In genomic region chr1:150515328-150516049, GRCh38 we compare ENCODE assay signal across 1 cellular context.
A peak's percentile ranks its signal among the peaks of the same experiment; 100 is the strongest.
TF ChIP-seq lines count a peak whose summit lies in the region.

Gene FALEC (plus strand): TSS chr1:150515752.

TF ChIP-seq in K562, 482 proteins besides CTCF, POLR2A, EP300 and RAD21 (continued from another document and continues in another):
- no peak for TF ChIP-seq CEBPZ (IDR thresholded peaks at IDR 0.05; ENCODE audit: borderline replicate concordance, low read depth, low read length)
- no peak for TF ChIP-seq SETDB1 (IDR thresholded peaks at IDR 0.05; ENCODE audit: low read length)
- no peak for TF ChIP-seq SMARCC2 (IDR thresholded peaks at IDR 0.05; ENCODE audit: low read depth)
- no peak for TF ChIP-seq HBP1 (CRISPR knock-in tag; IDR thresholded peaks at IDR 0.05)
- TF ChIP-seq ZNF280B (CRISPR knock-in tag; IDR thresholded peaks at IDR 0.05), result no peak
- TF ChIP-seq SREBF1 (IDR thresholded peaks at IDR 0.05; ENCODE audit: borderline replicate concordance, low read depth, low read length), result no peak
- peak; percentile 35 to 71 for TF ChIP-seq E2F6 (IDR thresholded peaks at IDR 0.05; ENCODE audit: borderline replicate concordance in 1 of 2, extremely low read depth in 1 of 2, insufficient read depth in 1 of 2, insufficient read length in 1 of 2, low read depth in 1 of 2, low read length in 1 of 2, poor library complexity in 1 of 2, severe bottlenecking in 1 of 2)
- TF ChIP-seq SRSF9 (IDR thresholded peaks at IDR 0.05; ENCODE audit: borderline replicate concordance, low read depth, low read length), result no peak
- no peak for TF ChIP-seq ZNF3 (CRISPR knock-in tag; IDR thresholded peaks at IDR 0.05)
- TF ChIP-seq NFYB (IDR thresholded peaks at IDR 0.05; ENCODE audit: extremely low read depth, insufficient read length), result peak; percentile 91
- no peak for TF ChIP-seq ZBED1 (IDR thresholded peaks at IDR 0.05)
- TF ChIP-seq TFAM (CRISPR knock-in tag; conservative IDR thresholded peaks at IDR 0.05), result no peak
- no peak for TF ChIP-seq ZNF41 (CRISPR knock-in tag; conservative IDR thresholded peaks at IDR 0.05)
- no peak for TF ChIP-seq LARP7 (IDR thresholded peaks at IDR 0.05)
- TF ChIP-seq ATF4 (CRISPR knock-in tag; IDR thresholded peaks at IDR 0.05), result peak; percentile 14; the same call in 1 of the 2 replicates
- TF ChIP-seq NR4A1 (CRISPR knock-in tag; IDR thresholded peaks at IDR 0.05), result no peak
- no peak for TF ChIP-seq NR4A1 (tag; IDR thresholded peaks at IDR 0.05)
- TF ChIP-seq MECOM (CRISPR knock-in tag; IDR thresholded peaks at IDR 0.05), result 0 out of 2 replicates have a peak, but pooled peaks have one; percentile 11
- no peak for TF ChIP-seq CCAR2 (IDR thresholded peaks at IDR 0.05; ENCODE audit: low read depth, low read length)
- no peak for TF ChIP-seq ZNF134 (CRISPR knock-in tag; conservative IDR thresholded peaks at IDR 0.05)
- no peak for TF ChIP-seq CLOCK (CRISPR knock-in tag; IDR thresholded peaks at IDR 0.05; ENCODE audit: borderline replicate concordance)
- TF ChIP-seq ZNF274 (IDR thresholded peaks at IDR 0.05; ENCODE audit: borderline replicate concordance, low read depth, low read length), result no peak
- no peak for TF ChIP-seq REST (CRISPR knock-in tag; IDR thresholded peaks at IDR 0.05; ENCODE audit: low read depth)
- no peak for TF ChIP-seq FOXO4 (CRISPR knock-in tag; IDR thresholded peaks at IDR 0.05)
- TF ChIP-seq KHSRP (IDR thresholded peaks at IDR 0.05), result no peak
- no peak for TF ChIP-seq HMBOX1 (IDR thresholded peaks at IDR 0.05)
- peak in 1 of 2 experiments; percentile 53; a peak in 1 of 4 replicates for TF ChIP-seq SRF (CRISPR knock-in tag; IDR thresholded peaks at IDR 0.05)
- TF ChIP-seq CUX1 (CRISPR knock-in tag; IDR thresholded peaks at IDR 0.05), result no peak
- no peak for TF ChIP-seq HOXB6 (CRISPR knock-in tag; IDR thresholded peaks at IDR 0.05; ENCODE audit: borderline replicate concordance)
- TF ChIP-seq FOXA1 (IDR thresholded peaks at IDR 0.05; ENCODE audit: borderline replicate concordance), result no peak
- no peak for TF ChIP-seq ZNF766 (CRISPR knock-in tag; conservative IDR thresholded peaks at IDR 0.05)
- TF ChIP-seq ZNF165 (CRISPR knock-in tag; IDR thresholded peaks at IDR 0.05; ENCODE audit: borderline replicate concordance), result no peak
- no peak for TF ChIP-seq FOXM1 (IDR thresholded peaks at IDR 0.05; ENCODE audit: low read depth)
- no peak for TF ChIP-seq FOXM1 (CRISPR knock-in tag; IDR thresholded peaks at IDR 0.05; ENCODE audit: low read depth)
- TF ChIP-seq TSC22D4 (tag; IDR thresholded peaks at IDR 0.05), result no peak
- no peak for TF ChIP-seq IRF2 (CRISPR knock-in tag; IDR thresholded peaks at IDR 0.05)
- TF ChIP-seq PHF21A (IDR thresholded peaks at IDR 0.05; ENCODE audit: borderline replicate concordance, low read depth), result 0 out of 2 replicates have a peak, but pooled peaks have one; percentile 67
- no peak for TF ChIP-seq ZNF584 (CRISPR knock-in tag; IDR thresholded peaks at IDR 0.05; ENCODE audit: low read depth)
